10 cellular contexts compared by ENCODE assay signal in genomic region chr10:100934084-100934659, GRCh38. TPM values are rescaled to one million over a fixed set of nuclear protein-coding genes. Genes with fewer than 3 reads are reported as not detected.
DNase-seq lines count a peak whose midpoint lies in the region; ATAC-seq, FAIRE-seq and TF ChIP-seq lines count a peak whose summit lies in the region.
"Had no signal": no experiment of that assay in that cellular context is flagged by ENCODE, and none has a peak within 500 bp of the region (broad histone marks: within the 10 kb centered on the region; RNA-seq: fewer than 3 reads in every experiment).

No MANE protein-coding gene starts in this region.

- no peak overlapping the region for H3K4me2 ChIP-seq in astrocyte (ENCODE audit: low read length)
- H3K4me2 ChIP-seq in mesendoderm (ENCODE audit: low read length) = no peak overlapping the region

- H3K27me3 ChIP-seq in astrocyte (ENCODE audit: insufficient read depth, low read length) = no peaks in the 10 kb centered on the region
- H3K27me3 ChIP-seq in mesendoderm (ENCODE audit: insufficient read depth, low read length, poor library complexity) = no peaks in the 10 kb centered on the region

- H3K27ac ChIP-seq in astrocyte (ENCODE audit: low read depth, low read length) = no peak overlapping the region
- no peak overlapping the region for H3K27ac ChIP-seq in mesendoderm (ENCODE audit: low read depth, low read length)
- H3K27ac ChIP-seq: SK-N-MC had no signal

- H3K4me3 ChIP-seq in astrocyte (ENCODE audit: insufficient read depth, low read depth, low read length) = no peak overlapping the region
- no peak overlapping the region for H3K4me3 ChIP-seq in mesendoderm (ENCODE audit: low read length)
- H3K4me3 ChIP-seq: SK-N-MC had no signal

- H3K27ac Mint-ChIP-seq in astrocyte (ENCODE audit: unreplicated experiment) = no peak overlapping the region
- H3K27ac Mint-ChIP-seq: activated naive CD4-positive, alpha-beta T cell treated with anti-CD3 and anti-CD28 coated beads for 36 hours had no signal

- no peak overlapping the region for H2AFZ ChIP-seq in astrocyte (ENCODE audit: low read depth, low read length)

- H3K36me3 ChIP-seq in astrocyte (ENCODE audit: insufficient read depth, low read length) = peaks cover 62% of the 10 kb centered on the region
- peaks cover 4% of the 10 kb centered on the region for H3K36me3 ChIP-seq in mesendoderm (ENCODE audit: control insufficient read depth, insufficient read depth, low read length)

- no peaks in the 10 kb centered on the region for H3K4me1 Mint-ChIP-seq in astrocyte (ENCODE audit: low read depth, unreplicated experiment)

- H4K8ac ChIP-seq in mesendoderm (ENCODE audit: low read depth, low read length) = no peak overlapping the region

- H2BK120ac ChIP-seq in mesendoderm (ENCODE audit: low read depth, low read length) = no peak overlapping the region

- no peak overlapping the region for H3K56ac ChIP-seq in mesendoderm (ENCODE audit: low read length)

- peak; percentile 40 for TF ChIP-seq CTCF in astrocyte (IDR thresholded peaks at IDR 0.05; ENCODE audit: insufficient read depth, low read depth, low read length)

- H3K9ac ChIP-seq in astrocyte (ENCODE audit: low read length) (no peak overlapping the region), mesendoderm (ENCODE audit: low read length) (no peak overlapping the region)

- H3K23ac ChIP-seq in mesendoderm (ENCODE audit: low read length) = no peak overlapping the region

- peaks cover 8% of the 10 kb centered on the region for H3K36me3 Mint-ChIP-seq in astrocyte (ENCODE audit: low read depth, unreplicated experiment)

- H2BK5ac ChIP-seq in mesendoderm (ENCODE audit: low read length) = no peak overlapping the region

- H4K5ac ChIP-seq in mesendoderm (ENCODE audit: low read length) = no peak overlapping the region

- H4K20me1 ChIP-seq in astrocyte (ENCODE audit: insufficient read depth, low read length) = no peaks in the 10 kb centered on the region

- H3K27me3 Mint-ChIP-seq in astrocyte (ENCODE audit: low read depth, unreplicated experiment) = no peaks in the 10 kb centered on the region

- H3K4me3 Mint-ChIP-seq in astrocyte (ENCODE audit: unreplicated experiment) = no peak overlapping the region
- H3K4me3 Mint-ChIP-seq: activated naive CD4-positive, alpha-beta T cell treated with anti-CD3 and anti-CD28 coated beads for 36 hours had no signal

- H2BK15ac ChIP-seq in mesendoderm (replicated peaks; ENCODE audit: low read depth) = no peak overlapping the region

- ATAC-seq in HG03135 (IDR thresholded peaks at IDR 0.05; ENCODE audit: unreplicated experiment) = no peak
- no peak for ATAC-seq in HG03342 (IDR thresholded peaks at IDR 0.05; ENCODE audit: unreplicated experiment)
- ATAC-seq in HG02885 (IDR thresholded peaks at IDR 0.05; ENCODE audit: poor library complexity, unreplicated experiment) = no peak

- no CpG with 5 or more reads among the region's 3 CpGs for WGBS in mesendoderm (ENCODE audit: extremely low coverage, insufficient coverage, low lambda C conversion rate)

- no peaks in the 10 kb centered on the region for H3K9me3 Mint-ChIP-seq in astrocyte (ENCODE audit: unreplicated experiment)
- H3K9me3 Mint-ChIP-seq: activated naive CD4-positive, alpha-beta T cell treated with anti-CD3 and anti-CD28 coated beads for 36 hours had no signal

- H3K4ac ChIP-seq in mesendoderm (ENCODE audit: low read depth, low read length) = no peak overlapping the region

- H3K9me3 ChIP-seq in astrocyte (ENCODE audit: insufficient read depth, low read depth, low read length) = no peaks in the 10 kb centered on the region

- H3K79me1 ChIP-seq in mesendoderm (ENCODE audit: low read length) = no peaks in the 10 kb centered on the region

- peak; percentile 52 for FAIRE-seq in astrocyte (lab: Jason Lieb, UNC)

- H3K79me2 ChIP-seq in astrocyte (ENCODE audit: insufficient read depth, low read length) = no peaks in the 10 kb centered on the region
- H3K79me2 ChIP-seq in mesendoderm (ENCODE audit: control insufficient read depth, insufficient read depth, low read length) = no peaks in the 10 kb centered on the region

- H2AK5ac ChIP-seq in mesendoderm (ENCODE audit: low read length) = no peak overlapping the region

- H3K18ac ChIP-seq in mesendoderm (ENCODE audit: low read length) = no peak overlapping the region

- DNase-seq in EH (ENCODE audit: low read depth) (peak; percentile 29), HuH-7 (ENCODE audit: low spot score) (peak; percentile 20), astrocyte (ENCODE audit: low read depth) (no peak), mesendoderm (peak; percentile 10), GOT3 (lab: John Stamatoyannopoulos, UW) (no peak)
- DNase-seq: activated naive CD4-positive, alpha-beta T cell treated with anti-CD3 and anti-CD28 coated beads for 36 hours had no signal

- H3K4me1 ChIP-seq in astrocyte (ENCODE audit: insufficient read depth, low read length) = no peaks in the 10 kb centered on the region
- H3K4me1 ChIP-seq in mesendoderm (ENCODE audit: control insufficient read depth, low read depth, low read length) = no peaks in the 10 kb centered on the region

RNA-seq across cellular contexts. Expression of gene SLF2, which starts 21.4 kb away (rescaled TPM):
- 19.6 and 20.3 TPM in 2 replicates for total RNA-seq in astrocyte
- 12.0 TPM for polyA plus RNA-seq in mesendoderm (2013, experiment 1 of 2)
- polyA plus RNA-seq in mesendoderm (2013, experiment 2 of 2) = 12.1 TPM

RNA-seq across cellular contexts. Expression of gene SEMA4G, which starts 35.1 kb away (rescaled TPM):
- total RNA-seq in astrocyte = 5.9 and 7.1 TPM in 2 replicates
- 15.2 TPM for polyA plus RNA-seq in mesendoderm (2013, experiment 1 of 2)
- 14.6 TPM for polyA plus RNA-seq in mesendoderm (2013, experiment 2 of 2)

RNA-seq across cellular contexts. Expression of gene MRPL43, which starts 53.1 kb away (rescaled TPM):
- total RNA-seq in astrocyte = 61.3 and 75.1 TPM in 2 replicates
- polyA plus RNA-seq in mesendoderm (2013, experiment 1 of 2) = 78.0 TPM
- polyA plus RNA-seq in mesendoderm (2013, experiment 2 of 2) = 74.1 TPM

RNA-seq across cellular contexts. Expression of gene TWNK, which starts 53.2 kb away (rescaled TPM):
- 12.9 TPM in 2 replicates for total RNA-seq in astrocyte
- polyA plus RNA-seq in mesendoderm (2013, experiment 1 of 2) = 20.1 TPM
- 19.7 TPM for polyA plus RNA-seq in mesendoderm (2013, experiment 2 of 2)

Comparison
In these comparisons a context has a peak if more than half of its experiments do, and no peak if none do; other contexts are left out.
1. DNase-seq: peak in EH (single experiment), HuH-7 (single experiment) and mesendoderm (single experiment); none in astrocyte (single experiment) and GOT3 (single experiment).